8 cellular contexts compared by ENCODE assay signal in genomic region chr12:46209914-46210834, GRCh38. TPM values are rescaled to one million over a fixed set of nuclear protein-coding genes. Genes with fewer than 3 reads are reported as not detected.
A peak's percentile ranks its signal among the peaks of the same experiment; 100 is the strongest.
DNase-seq lines count a peak whose midpoint lies in the region; ATAC-seq, FAIRE-seq and TF ChIP-seq lines count a peak whose summit lies in the region.

No MANE protein-coding gene starts in this region.

- no peaks in the 10 kb centered on the region for H3K27me3 Mint-ChIP-seq in astrocyte (ENCODE audit: low read depth, unreplicated experiment)
- H3K27me3 Mint-ChIP-seq in stimulated activated naive CD8-positive, alpha-beta T cell treated with anti-CD3 and anti-CD28 coated beads, Interleukin-15, amount 100 ng/mL, for 72 hours: no peaks in the 10 kb centered on the region

- peak; percentile 78 for DNase-seq in SHP77 treated with DMSO at 0.1 percent for 48 hours (lab: John Stamatoyannopoulos, UW)
- DNase-seq in astrocyte (ENCODE audit: low read depth): peak; percentile 25
- peak; percentile 55 to 71 for DNase-seq in stimulated activated naive CD8-positive, alpha-beta T cell treated with anti-CD3 and anti-CD28 coated beads, Interleukin-15, amount 100 ng/mL, for 72 hours
- no peak for DNase-seq in WERI-Rb-1
- no peak for DNase-seq in posterior cingulate gyrus

- no peaks in the 10 kb centered on the region for H3K79me2 ChIP-seq in astrocyte (ENCODE audit: insufficient read depth, low read length)

- no peaks in the 10 kb centered on the region for H3K9me3 ChIP-seq in astrocyte (ENCODE audit: insufficient read depth, low read depth, low read length)
- H3K9me3 ChIP-seq in muscle layer of colon (ENCODE audit: low read length): no peaks in the 10 kb centered on the region
- no peaks in the 10 kb centered on the region for H3K9me3 ChIP-seq in WERI-Rb-1 (ENCODE audit: severe bottlenecking)

- H3K27me3 ChIP-seq in astrocyte (ENCODE audit: insufficient read depth, low read length): no peaks in the 10 kb centered on the region
- H3K27me3 ChIP-seq in muscle layer of colon (ENCODE audit: control insufficient read depth in 1 of 2, insufficient read depth in 2 of 2, low read length in 2 of 2): no peaks in the 10 kb centered on the region
- no peaks in the 10 kb centered on the region for H3K27me3 ChIP-seq in WERI-Rb-1 (ENCODE audit: insufficient read depth, low read depth, severe bottlenecking)

- no peak overlapping the region for H3K4me3 Mint-ChIP-seq in astrocyte (ENCODE audit: unreplicated experiment)
- peak overlapping the region; percentile 63 to 65 for H3K4me3 Mint-ChIP-seq in stimulated activated naive CD8-positive, alpha-beta T cell treated with anti-CD3 and anti-CD28 coated beads, Interleukin-15, amount 100 ng/mL, for 72 hours

- TF ChIP-seq CTCF in astrocyte (IDR thresholded peaks at IDR 0.05; ENCODE audit: insufficient read depth, low read depth, low read length) (no peak), WERI-Rb-1 (IDR thresholded peaks at IDR 0.05; ENCODE audit: low read depth, low read length) (no peak)

- no peaks in the 10 kb centered on the region for H3K9me3 Mint-ChIP-seq in astrocyte (ENCODE audit: unreplicated experiment)
- no peaks in the 10 kb centered on the region for H3K9me3 Mint-ChIP-seq in stimulated activated naive CD8-positive, alpha-beta T cell treated with anti-CD3 and anti-CD28 coated beads, Interleukin-15, amount 100 ng/mL, for 72 hours

- H4K20me1 ChIP-seq in astrocyte (ENCODE audit: insufficient read depth, low read length): no peaks in the 10 kb centered on the region

- intact Hi-C loops in posterior cingulate gyrus (cut with DNase I): no loop called here

- H3K36me3 ChIP-seq in astrocyte (ENCODE audit: insufficient read depth, low read length) (peaks cover 5% of the 10 kb centered on the region), muscle layer of colon (ENCODE audit: insufficient read depth, low read length) (no peaks in the 10 kb centered on the region), WERI-Rb-1 (peaks cover 60% of the 10 kb centered on the region)

- no peak overlapping the region for H3K4me2 ChIP-seq in astrocyte (ENCODE audit: low read length)

- no peak overlapping the region for H2AFZ ChIP-seq in astrocyte (ENCODE audit: low read depth, low read length)

- H3K4me1 ChIP-seq in astrocyte (ENCODE audit: insufficient read depth, low read length) (no peaks in the 10 kb centered on the region), muscle layer of colon (ENCODE audit: insufficient read depth, low read length) (peaks cover 66% of the 10 kb centered on the region)

- no peak overlapping the region for H3K27ac ChIP-seq in astrocyte (ENCODE audit: low read depth, low read length)
- peak overlapping the region; percentile 52 for H3K27ac ChIP-seq in muscle layer of colon (ENCODE audit: low read depth, low read length)
- no peak overlapping the region for H3K27ac ChIP-seq in WERI-Rb-1

- H3K4me1 Mint-ChIP-seq in astrocyte (ENCODE audit: low read depth, unreplicated experiment): peaks cover 10% of the 10 kb centered on the region
- H3K4me1 Mint-ChIP-seq in stimulated activated naive CD8-positive, alpha-beta T cell treated with anti-CD3 and anti-CD28 coated beads, Interleukin-15, amount 100 ng/mL, for 72 hours: peaks cover 78% of the 10 kb centered on the region

- H3K4me3 ChIP-seq in astrocyte (ENCODE audit: insufficient read depth, low read depth, low read length) (no peak overlapping the region), muscle layer of colon (ENCODE audit: low read depth in 1 of 2, low read length in 2 of 2) (no peak overlapping the region), WERI-Rb-1 (ENCODE audit: low read depth, low read length) (no peak overlapping the region)

- ATAC-seq in GM19372 (IDR thresholded peaks at IDR 0.05; ENCODE audit: low read depth, unreplicated experiment) (peak; percentile 60), HG03460 (IDR thresholded peaks at IDR 0.05; ENCODE audit: unreplicated experiment) (peak; percentile 68)
- peak; percentile 77 for ATAC-seq in stimulated activated naive CD8-positive, alpha-beta T cell treated with anti-CD3 and anti-CD28 coated beads, Interleukin-15, amount 100 ng/mL, for 72 hours

- peaks cover 20% of the 10 kb centered on the region for H3K36me3 Mint-ChIP-seq in astrocyte (ENCODE audit: low read depth, unreplicated experiment)

- peak overlapping the region; percentile 29 for H3K27ac Mint-ChIP-seq in astrocyte (ENCODE audit: unreplicated experiment)
- peak overlapping the region; percentile 92 to 97 for H3K27ac Mint-ChIP-seq in stimulated activated naive CD8-positive, alpha-beta T cell treated with anti-CD3 and anti-CD28 coated beads, Interleukin-15, amount 100 ng/mL, for 72 hours

- H3K9ac ChIP-seq in astrocyte (ENCODE audit: low read length): no peak overlapping the region
- H3K9ac ChIP-seq in muscle layer of colon (ENCODE audit: low read length): no peak overlapping the region

- FAIRE-seq in astrocyte (lab: Jason Lieb, UNC): no peak

RNA-seq across cellular contexts. Expression of gene SLC38A1, which starts 58.7 kb away (rescaled TPM):
- 141 and 160 TPM in 2 replicates for total RNA-seq in astrocyte

Comparison
In these comparisons a context has a peak if more than half of its experiments do, and no peak if none do; other contexts are left out.
1. DNase-seq: peak in SHP77 treated with DMSO at 0.1 percent for 48 hours (single experiment), astrocyte (single experiment) and stimulated activated naive CD8-positive, alpha-beta T cell treated with anti-CD3 and anti-CD28 coated beads, Interleukin-15, amount 100 ng/mL, for 72 hours (2 of 2); none in WERI-Rb-1 (single experiment) and posterior cingulate gyrus (0 of 10).
2. Peak in every context shown above with its lines, with median percentiles within 50 percentile points of each other: ATAC-seq.